Comparison of ENCODE assay signal across 17 cellular contexts in the genomic region with DNA sequence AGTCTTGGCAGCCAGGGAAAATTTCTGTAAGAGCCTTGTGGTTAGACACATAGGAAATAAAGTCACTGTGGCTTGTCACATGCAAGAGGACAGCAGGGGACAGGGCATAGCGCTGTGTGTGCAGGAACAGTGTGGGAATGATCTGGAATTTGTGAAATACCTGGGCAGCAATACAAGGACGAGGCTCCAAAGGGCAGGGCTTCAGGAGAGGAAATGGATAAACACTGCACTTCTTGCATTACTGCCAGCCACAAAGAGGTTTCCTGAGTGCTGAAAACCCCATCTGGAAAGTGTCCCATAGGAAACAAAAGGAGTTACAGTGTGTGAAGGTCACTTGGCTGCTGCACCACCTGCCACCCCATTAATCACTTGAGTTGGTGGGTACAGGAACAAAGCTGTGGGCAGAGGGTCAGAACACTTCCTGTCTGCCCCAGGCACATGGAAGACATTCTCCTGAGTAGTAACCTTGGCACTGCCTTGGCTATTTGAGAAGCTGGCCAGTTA. TPM values are rescaled to one million over a fixed set of nuclear protein-coding genes. Genes with fewer than 3 reads are reported as not detected.
DNase-seq lines count a peak whose midpoint lies in the region; ATAC-seq and TF ChIP-seq lines count a peak whose summit lies in the region.
"Had no signal": no experiment of that assay in that cellular context is flagged by ENCODE, and none has a peak within 500 bp of the region (broad histone marks: within the 10 kb centered on the region; RNA-seq: fewer than 3 reads in every experiment).

No MANE protein-coding gene starts in this region.

- POLR2A ChIA-PET in activated CD4-positive, alpha-beta memory T cell treated with anti-CD3 and anti-CD28 coated beads for 36 hours (lab: Charles Lee): no interaction called here

- H3K4me1 ChIP-seq in body of pancreas: peaks cover 23% of the 10 kb centered on the region
- H3K4me1 ChIP-seq: esophagus muscularis mucosa had no signal

- WGBS in body of pancreas, 2 donors: 3 to 24% methylated on average over 2 of the region's 2 CpGs

- no peak overlapping the region for H3K4me3 Mint-ChIP-seq in activated CD4-positive, alpha-beta memory T cell treated with anti-CD3 and anti-CD28 coated beads for 36 hours
- H3K4me3 Mint-ChIP-seq in T-helper 2 cell treated with Interferon-gamma antibody and Interleukin-4, amounts not matched to agents 5 μg/mL and 100 μg/mL, for 36 hours: no peak overlapping the region
- H3K4me3 Mint-ChIP-seq: activated naive CD8-positive, alpha-beta T cell treated with anti-CD3 and anti-CD28 coated beads, Interleukin-2, amount 10 ng/mL, durations not matched to agents 7 days and 5 days; HFFc6 had no signal

- H3K27ac Mint-ChIP-seq in activated CD4-positive, alpha-beta memory T cell treated with anti-CD3 and anti-CD28 coated beads for 36 hours: no peak overlapping the region
- H3K27ac Mint-ChIP-seq in T-helper 2 cell treated with Interferon-gamma antibody and Interleukin-4, amounts not matched to agents 5 μg/mL and 100 μg/mL, for 36 hours: no peak overlapping the region
- H3K27ac Mint-ChIP-seq: activated naive CD8-positive, alpha-beta T cell treated with anti-CD3 and anti-CD28 coated beads, Interleukin-2, amount 10 ng/mL, durations not matched to agents 7 days and 5 days; HFFc6 had no signal

- no peaks in the 10 kb centered on the region for H3K36me3 ChIP-seq in body of pancreas (replicated peaks in 1 of 2; ENCODE audit: insufficient read depth in 1 of 2, low read depth in 2 of 2)

- H3K27me3 ChIP-seq in body of pancreas: no peaks in the 10 kb centered on the region
- H3K27me3 ChIP-seq: esophagus muscularis mucosa had no signal

- H3K4me1 Mint-ChIP-seq in activated CD4-positive, alpha-beta memory T cell treated with anti-CD3 and anti-CD28 coated beads for 36 hours (ENCODE audit: low read depth): no peaks in the 10 kb centered on the region
- no peaks in the 10 kb centered on the region for H3K4me1 Mint-ChIP-seq in T-helper 2 cell treated with Interferon-gamma antibody and Interleukin-4, amounts not matched to agents 5 μg/mL and 100 μg/mL, for 36 hours (ENCODE audit: low read depth)

- DNase-seq in A172 (ENCODE audit: low spot score): peak; percentile 35
- peak; percentile 23 for DNase-seq in HT1080 (ENCODE audit: low read depth)
- peak; percentile 39 to 83 (median 70) for DNase-seq in body of pancreas
- DNase-seq in lung microvascular endothelial cell (ENCODE audit: low read depth in 2 of 2): peak; percentile 4 to 39
- no peak for DNase-seq in activated CD4-positive, alpha-beta memory T cell treated with anti-CD3 and anti-CD28 coated beads for 36 hours
- DNase-seq in T-helper 2 cell treated with Interferon-gamma antibody and Interleukin-4, amounts not matched to agents 5 μg/mL and 100 μg/mL, for 36 hours (ENCODE audit: low spot score): no peak
- DNase-seq in Kasumi-1 (lab: John Stamatoyannopoulos, UW): no peak
- DNase-seq: activated CD4-positive, CD25-positive, alpha-beta regulatory T cell; activated naive CD8-positive, alpha-beta T cell treated with anti-CD3 and anti-CD28 coated beads, Interleukin-2, amount 10 ng/mL, durations not matched to agents 7 days and 5 days; HFFc6; hippocampal formation; NCI-H1930; PC-3 had no signal

- H3K27ac ChIP-seq in body of pancreas: peak overlapping the region; percentile 27 to 81 (median 66)
- H3K27ac ChIP-seq: esophagus muscularis mucosa, KMS-11, thoracic aorta had no signal

- H3K4me3 ChIP-seq in body of pancreas: no peak overlapping the region
- H3K4me3 ChIP-seq: esophagus muscularis mucosa, thoracic aorta had no signal

- CTCF ChIA-PET in activated CD4-positive, alpha-beta memory T cell treated with anti-CD3 and anti-CD28 coated beads for 36 hours (lab: Charles Lee): no interaction called here

- H3K27me3 Mint-ChIP-seq in activated CD4-positive, alpha-beta memory T cell treated with anti-CD3 and anti-CD28 coated beads for 36 hours: no peaks in the 10 kb centered on the region
- no peaks in the 10 kb centered on the region for H3K27me3 Mint-ChIP-seq in T-helper 2 cell treated with Interferon-gamma antibody and Interleukin-4, amounts not matched to agents 5 μg/mL and 100 μg/mL, for 36 hours (ENCODE audit: low read depth)
- H3K27me3 Mint-ChIP-seq: activated naive CD8-positive, alpha-beta T cell treated with anti-CD3 and anti-CD28 coated beads, Interleukin-2, amount 10 ng/mL, durations not matched to agents 7 days and 5 days had no signal

- H3K36me3 Mint-ChIP-seq in activated CD4-positive, alpha-beta memory T cell treated with anti-CD3 and anti-CD28 coated beads for 36 hours: peaks cover 19% of the 10 kb centered on the region
- peaks cover 4% of the 10 kb centered on the region for H3K36me3 Mint-ChIP-seq in T-helper 2 cell treated with Interferon-gamma antibody and Interleukin-4, amounts not matched to agents 5 μg/mL and 100 μg/mL, for 36 hours (ENCODE audit: low read depth)

- peaks cover 3% of the 10 kb centered on the region for H3K9me3 Mint-ChIP-seq in activated CD4-positive, alpha-beta memory T cell treated with anti-CD3 and anti-CD28 coated beads for 36 hours
- no peaks in the 10 kb centered on the region for H3K9me3 Mint-ChIP-seq in T-helper 2 cell treated with Interferon-gamma antibody and Interleukin-4, amounts not matched to agents 5 μg/mL and 100 μg/mL, for 36 hours
- H3K9me3 Mint-ChIP-seq: HFFc6 had no signal

- intact Hi-C loops in body of pancreas (cut with DNase I): no loop called here
- intact Hi-C loops in activated CD4-positive, alpha-beta memory T cell treated with anti-CD3 and anti-CD28 coated beads for 36 hours (cut with micrococcal nuclease): no loop called here

- no peak for TF ChIP-seq CTCF in body of pancreas (IDR thresholded peaks at IDR 0.05)

- ATAC-seq in body of pancreas (peak; percentile 85), HG03196 (IDR thresholded peaks at IDR 0.05; ENCODE audit: unreplicated experiment) (no peak)
- ATAC-seq: PC-3 had no signal

- no peaks in the 10 kb centered on the region for H3K9me3 ChIP-seq in body of pancreas
- H3K9me3 ChIP-seq: esophagus muscularis mucosa, thoracic aorta had no signal

- TF ChIP-seq POLR2A in body of pancreas (IDR thresholded peaks at IDR 0.05): peak in 2 of 3 donors; percentile 13 to 26

RNA-seq across cellular contexts. Expression of gene HP, which starts 12.1 kb away (rescaled TPM):
- not detected in 2 replicates for total RNA-seq in A172 (2014; rRNA removed; shearing (Covaris generic))
- total RNA-seq in HT1080 (2014; rRNA removed; shearing (Covaris generic)): not detected in 2 replicates
- not detected in 2 replicates for polyA plus RNA-seq in HT1080 (2015; cell fraction: cytosol; rRNA removed)
- not detected in 2 replicates for polyA plus RNA-seq in HT1080 (2015; cell fraction: nucleus; rRNA removed)
- total RNA-seq in body of pancreas (10 to 100 TPM in 1 of 2 donors, 1 to 10 TPM in 1; 3.6 to 15.5 TPM), lung microvascular endothelial cell (0.20 TPM in 1 of 2 replicates, not detected in the other)
- not detected for total RNA-seq in activated CD4-positive, alpha-beta memory T cell treated with anti-CD3 and anti-CD28 coated beads for 36 hours
- total RNA-seq: activated naive CD8-positive, alpha-beta T cell treated with anti-CD3 and anti-CD28 coated beads, Interleukin-2, amount 10 ng/mL, durations not matched to agents 7 days and 5 days; HFFc6; PC-3 had no signal

RNA-seq across cellular contexts. Expression of gene HPR, which starts 20.8 kb away (rescaled TPM):
- 0.19 TPM in 1 of 2 replicates, not detected in the other for total RNA-seq in A172 (2014; rRNA removed; shearing (Covaris generic))
- not detected in 2 replicates for total RNA-seq in HT1080 (2014; rRNA removed; shearing (Covaris generic))
- polyA plus RNA-seq in HT1080 (2015; cell fraction: cytosol; rRNA removed): not detected in 2 replicates
- not detected in 2 replicates for polyA plus RNA-seq in HT1080 (2015; cell fraction: nucleus; rRNA removed)
- not detected for total RNA-seq in body of pancreas
- not detected in 2 replicates for total RNA-seq in lung microvascular endothelial cell
- not detected for total RNA-seq in activated CD4-positive, alpha-beta memory T cell treated with anti-CD3 and anti-CD28 coated beads for 36 hours
- total RNA-seq: activated naive CD8-positive, alpha-beta T cell treated with anti-CD3 and anti-CD28 coated beads, Interleukin-2, amount 10 ng/mL, durations not matched to agents 7 days and 5 days; HFFc6; PC-3 had no signal

RNA-seq across cellular contexts. Expression of gene DHODH, which starts 33.7 kb away (rescaled TPM):
- 10.2 and 12.9 TPM in 2 replicates for total RNA-seq in A172 (2014; rRNA removed; shearing (Covaris generic))
- total RNA-seq in HT1080 (2014; rRNA removed; shearing (Covaris generic)): 10.3 and 14.6 TPM in 2 replicates
- 9.3 and 10.3 TPM in 2 replicates for polyA plus RNA-seq in HT1080 (2015; cell fraction: cytosol; rRNA removed)
- 13.0 and 14.4 TPM in 2 replicates for polyA plus RNA-seq in HT1080 (2015; cell fraction: nucleus; rRNA removed)
- total RNA-seq in body of pancreas (1 to 10 TPM; 4.4 to 5.3 TPM), lung microvascular endothelial cell (2.6 and 5.6 TPM in 2 replicates)
- 10 to 100 TPM; 16.9 to 18.6 TPM for total RNA-seq in activated CD4-positive, alpha-beta memory T cell treated with anti-CD3 and anti-CD28 coated beads for 36 hours

RNA-seq across cellular contexts. Expression of gene PKD1L3, which starts 42.0 kb away (rescaled TPM):
- total RNA-seq in A172 (2014; rRNA removed; shearing (Covaris generic)): not detected in 2 replicates
- total RNA-seq in HT1080 (2014; rRNA removed; shearing (Covaris generic)): not detected in 2 replicates
- polyA plus RNA-seq in HT1080 (2015; cell fraction: cytosol; rRNA removed): not detected in 2 replicates
- not detected in 2 replicates for polyA plus RNA-seq in HT1080 (2015; cell fraction: nucleus; rRNA removed)
- total RNA-seq in body of pancreas (not detected), lung microvascular endothelial cell (0.20 TPM in 1 of 2 replicates, not detected in the other)
- total RNA-seq in activated CD4-positive, alpha-beta memory T cell treated with anti-CD3 and anti-CD28 coated beads for 36 hours: not detected
- total RNA-seq: HFFc6, PC-3 had no signal

RNA-seq across cellular contexts. Expression of gene TXNL4B, which starts 51.2 kb away (rescaled TPM):
- 9.2 and 12.0 TPM in 2 replicates for total RNA-seq in A172 (2014; rRNA removed; shearing (Covaris generic))
- 12.7 and 14.4 TPM in 2 replicates for total RNA-seq in HT1080 (2014; rRNA removed; shearing (Covaris generic))
- 23.7 and 26.6 TPM in 2 replicates for polyA plus RNA-seq in HT1080 (2015; cell fraction: cytosol; rRNA removed)
- polyA plus RNA-seq in HT1080 (2015; cell fraction: nucleus; rRNA removed): 20.2 and 21.5 TPM in 2 replicates
- 1 to 10 TPM; 5.4 to 7.3 TPM for total RNA-seq in body of pancreas
- 3.7 and 7.5 TPM in 2 replicates for total RNA-seq in lung microvascular endothelial cell
- total RNA-seq in activated CD4-positive, alpha-beta memory T cell treated with anti-CD3 and anti-CD28 coated beads for 36 hours: 10 to 100 TPM; 18.3 to 20.1 TPM

Comparison
In these comparisons a context has a peak if more than half of its experiments do, and no peak if none do; other contexts are left out.
1. DNase-seq: peak in A172 (single experiment), HT1080 (single experiment), body of pancreas (4 of 4) and lung microvascular endothelial cell (2 of 2); none in activated CD4-positive, alpha-beta memory T cell treated with anti-CD3 and anti-CD28 coated beads for 36 hours (single experiment), T-helper 2 cell treated with Interferon-gamma antibody and Interleukin-4, amounts not matched to agents 5 μg/mL and 100 μg/mL, for 36 hours (single experiment) and Kasumi-1 (0 of 2).